ENCODE assay signal across 20 cellular contexts in the genomic region with DNA sequence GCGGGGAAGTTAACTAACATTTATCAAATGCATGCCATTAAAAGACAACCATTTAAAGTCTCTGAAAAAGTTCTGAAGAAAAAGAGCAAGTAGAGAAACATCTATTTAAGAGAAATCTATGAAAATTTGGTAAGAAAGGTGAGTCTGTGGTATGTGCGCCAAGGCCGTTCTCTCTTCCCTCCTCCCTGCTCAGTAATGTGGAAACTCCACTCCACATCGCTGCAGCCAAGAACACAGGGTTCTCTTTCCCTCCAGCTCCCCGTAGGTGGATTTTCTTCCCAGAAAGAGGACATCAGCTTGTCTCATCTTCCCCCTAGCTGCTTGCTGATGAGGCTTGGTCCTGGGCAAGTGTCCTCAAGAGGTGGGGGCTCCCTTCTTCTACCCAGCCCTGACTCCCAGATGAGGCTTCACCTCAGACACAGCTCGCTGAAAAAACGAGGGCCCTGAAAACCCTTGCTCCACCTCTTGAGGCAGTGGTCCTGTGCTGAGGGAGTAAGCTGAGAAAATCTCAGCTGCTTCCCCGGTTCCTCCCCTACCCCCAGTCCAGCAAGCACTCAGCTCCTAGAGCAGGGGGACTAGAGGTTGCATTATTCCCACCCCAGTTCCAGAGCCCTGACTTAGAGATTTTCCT.
"Had no signal": no experiment of that assay in that cellular context is flagged by ENCODE, and none has a peak within 500 bp of the region (broad histone marks: within the 10 kb centered on the region; RNA-seq: fewer than 3 reads in every experiment).

No MANE protein-coding gene starts in this region.

- H3K4me1 ChIP-seq: esophagus squamous epithelium, left lung, tibial artery, uterus had no signal

- H3K9me3 ChIP-seq: esophagus squamous epithelium, left lung, mucosa of descending colon, right atrium auricular region, tibial artery, uterus had no signal

- H2AFZ ChIP-seq: hepatocyte had no signal

- H3K27me3 ChIP-seq: brain microvascular endothelial cell, hepatocyte, left lung, right atrium auricular region, tibial artery, uterus had no signal

- H3K4me2 ChIP-seq: hepatocyte had no signal

- H3K4me3 ChIP-seq: coronary artery, esophagus squamous epithelium, hepatocyte, left lung, mucosa of descending colon, right atrium auricular region, tibial artery, uterus had no signal

- H3K36me3 ChIP-seq: brain microvascular endothelial cell, esophagus squamous epithelium, left lung, right atrium auricular region, tibial artery, uterus had no signal

- DNase-seq: activated CD4-positive, alpha-beta T cell treated with anti-CD3 and anti-CD28 coated beads, Interleukin-2, amount 50 U/mL, for 48 hours; activated naive CD4-positive, alpha-beta T cell treated with Interleukin-2 at 50 U/mL for 16 hours; anterior cingulate cortex; brain microvascular endothelial cell; esophagus squamous epithelium; islet precursor cell; left lung; mammary epithelial cell; mucosa of descending colon; naive thymus-derived CD4-positive, alpha-beta T cell; nucleus accumbens; stimulated activated CD4-positive, alpha-beta T cell treated with anti-CD3 and anti-CD28 coated beads, Interleukin-15, amount 100 ng/mL, for 24 hours; stimulated activated CD4-positive, alpha-beta T cell treated with anti-CD3 and anti-CD28 coated beads, Interleukin-4, amount 100 ng/mL, for 1 hour; stimulated activated naive B cell treated with anti-CD40 and anti-IgM and Interleukin-4, amounts not matched to agents 10 μg/mL and 1 μg/mL and 100 μg/mL, for 72 hours; tibial artery; uterus had no signal

- H3K27ac ChIP-seq: brain microvascular endothelial cell, coronary artery, esophagus squamous epithelium, hepatocyte, left lung, right atrium auricular region, tibial artery, uterus had no signal

- ATAC-seq: activated T-helper 17 cell treated with anti-CD3 and anti-CD28 coated beads, Interleukin-2, amount 50 U/mL, for 72 hours; left lung; mucosa of descending colon; naive thymus-derived CD4-positive, alpha-beta T cell; stimulated activated naive B cell treated with anti-CD40 and anti-IgM and Interleukin-4, amounts not matched to agents 10 μg/mL and 1 μg/mL and 100 μg/mL, for 72 hours had no signal
